ENCODE assay signal across 41 cellular contexts in genomic region chr2:27139310-27139709, GRCh38. TPM values are rescaled to one million over a fixed set of nuclear protein-coding genes. Genes with fewer than 3 reads are reported as not detected.
"Had no signal": no experiment of that assay in that cellular context is flagged by ENCODE, and none has a peak within 500 bp of the region (broad histone marks: within the 10 kb centered on the region; RNA-seq: fewer than 3 reads in every experiment).

PRR30 (minus strand) TSS chr2:27139410; CDS start chr2:27138329, 1,081 bp downstream.

- ATAC-seq: activated naive CD4-positive, alpha-beta T cell treated with anti-CD3 and anti-CD28 coated beads, Interleukin-2, amount 50 U/mL, for 72 hours; activated T-cell treated with anti-CD3 and anti-CD28 coated beads, Interleukin-2, amount 50 U/mL, for 4 hours; body of pancreas; Right ventricle myocardium inferior; SK-N-SH treated with all-trans-retinoic acid at 6 μM for 48 hours; T-cell; T-helper 17 cell had no signal

- FAIRE-seq: astrocyte, bronchial epithelial cell, RCC 7860 had no signal

- H3K27ac ChIP-seq: adrenal gland, body of pancreas, KMS-11, PC-9, RWPE1, VCaP had no signal

- H2AFZ ChIP-seq: PC-9 had no signal

- H3K4me2 ChIP-seq: KMS-11, PC-9 had no signal

- H3K9me3 Mint-ChIP-seq: activated B cell treated with CpG ODN at 0.5 μM for 24 hours; activated naive CD4-positive, alpha-beta T cell treated with anti-CD3 and anti-CD28 coated beads, Interleukin-2, amount 50 U/mL, for 72 hours; activated T-cell treated with anti-CD3 and anti-CD28 coated beads, Interleukin-2, amount 50 U/mL, for 4 hours; activated T-helper 1 cell treated with anti-CD3 and anti-CD28 coated beads, Interleukin-12 subunit alpha, Interleukin-12 subunit beta, Interleukin-2, Interleukin-4 antibody, amounts not matched to agents 30 ng/mL and 10 ng/mL and 1 ng/mL, durations not matched to agents 14 hours and 24 hours and 36 hours had no signal

- H3K4me3 ChIP-seq: adrenal gland, body of pancreas, PC-9 had no signal

- H3K4me3 Mint-ChIP-seq: activated B cell treated with CpG ODN at 0.5 μM for 24 hours; activated CD4-positive, alpha-beta memory T cell treated with anti-CD3 and anti-CD28 coated beads for 36 hours; activated naive CD4-positive, alpha-beta T cell treated with anti-CD3 and anti-CD28 coated beads for 36 hours; activated T-cell treated with anti-CD3 and anti-CD28 coated beads, Interleukin-2, amount 50 U/mL, for 4 hours; activated T-helper 1 cell treated with anti-CD3 and anti-CD28 coated beads, Interleukin-12 subunit alpha, Interleukin-12 subunit beta, Interleukin-2, Interleukin-4 antibody, amounts not matched to agents 30 ng/mL and 10 ng/mL and 1 ng/mL, durations not matched to agents 14 hours and 24 hours and 36 hours; T-cell; T-helper 17 cell had no signal

- H3K36me3 Mint-ChIP-seq: T-cell had no signal

- H3K36me3 ChIP-seq: adrenal gland had no signal

- H3K9ac ChIP-seq: KMS-11 had no signal

- H3K27ac Mint-ChIP-seq: activated B cell treated with CpG ODN at 0.5 μM for 24 hours; activated CD4-positive, alpha-beta memory T cell treated with anti-CD3 and anti-CD28 coated beads for 36 hours; activated naive CD4-positive, alpha-beta T cell treated with anti-CD3 and anti-CD28 coated beads for 36 hours; T-cell; T-helper 17 cell had no signal

- H3K4me1 Mint-ChIP-seq: T-helper 17 cell had no signal

- H3K27me3 ChIP-seq: adrenal gland, body of pancreas had no signal

- H3K4me1 ChIP-seq: adrenal gland, body of pancreas had no signal

- DNase-seq: activated B cell treated with CpG ODN at 0.5 μM for 24 hours; activated CD4-positive, alpha-beta memory T cell treated with anti-CD3 and anti-CD28 coated beads for 36 hours; activated CD4-positive, alpha-beta T cell treated with anti-CD3 and anti-CD28 coated beads for 4 hours; activated CD4-positive, alpha-beta T cell treated with anti-CD3 and anti-CD28 coated beads, Interleukin-2, amount 50 U/mL, for 1 hour; activated CD4-positive, CD25-positive, alpha-beta regulatory T cell treated with anti-CD3 and anti-CD28 coated beads, Interleukin-2, amount 50 U/mL, for 72 hours; activated CD8-positive, alpha-beta memory T cell treated with anti-CD3 and anti-CD28 coated beads, Interleukin-2, amount 50 U/mL, for 4 hours; activated gamma-delta T cell treated with Interleukin-2 at 50 U/mL for 16 hours; activated naive CD4-positive, alpha-beta T cell treated with anti-CD3 and anti-CD28 coated beads for 36 hours; activated T-cell treated with anti-CD3 and anti-CD28 coated beads for 4 hours; activated T-cell treated with anti-CD3 and anti-CD28 coated beads, Interleukin-2, amount 50 U/mL, for 4 hours; adrenal gland; body of pancreas; caudate nucleus; MM.1S; MV-4-11; NCI-H1092; NCI-H146; NCI-H187 treated with DMSO at 0.1 percent for 48 hours; NCI-H2081; NCI-H2171 treated with DMSO at 0.1 percent for 48 hours; NCI-H226; NCI-H524 treated with DMSO at 0.1 percent for 48 hours; PC-9; SIG-M5; T-cell; T-helper 17 cell; T-helper 9 cell had no signal

- H3K9me3 ChIP-seq: adrenal gland, body of pancreas had no signal

RNA-seq across cellular contexts. Expression of gene PRR30, which starts in this region (rescaled TPM):
- total RNA-seq: activated B cell treated with CpG ODN at 0.5 μM for 24 hours; activated CD4-positive, alpha-beta memory T cell treated with anti-CD3 and anti-CD28 coated beads for 36 hours; activated naive CD4-positive, alpha-beta T cell treated with anti-CD3 and anti-CD28 coated beads for 36 hours; activated naive CD4-positive, alpha-beta T cell treated with anti-CD3 and anti-CD28 coated beads, Interleukin-2, amount 50 U/mL, for 72 hours; activated T-cell treated with anti-CD3 and anti-CD28 coated beads, Interleukin-2, amount 50 U/mL, for 4 hours; activated T-helper 1 cell treated with anti-CD3 and anti-CD28 coated beads, Interleukin-12 subunit alpha, Interleukin-12 subunit beta, Interleukin-2, Interleukin-4 antibody, amounts not matched to agents 30 ng/mL and 10 ng/mL and 1 ng/mL, durations not matched to agents 14 hours and 24 hours and 36 hours; adrenal gland; astrocyte; body of pancreas; bronchial epithelial cell; LHCN-M2; NCI-H460; OCI-LY7; PC-9; Right ventricle myocardium inferior; SK-MEL-5; T-cell; T-helper 17 cell had no signal
- polyA plus RNA-seq: adrenal gland had no signal
